ENCODE assay signal across 23 cellular contexts in the genomic region with DNA sequence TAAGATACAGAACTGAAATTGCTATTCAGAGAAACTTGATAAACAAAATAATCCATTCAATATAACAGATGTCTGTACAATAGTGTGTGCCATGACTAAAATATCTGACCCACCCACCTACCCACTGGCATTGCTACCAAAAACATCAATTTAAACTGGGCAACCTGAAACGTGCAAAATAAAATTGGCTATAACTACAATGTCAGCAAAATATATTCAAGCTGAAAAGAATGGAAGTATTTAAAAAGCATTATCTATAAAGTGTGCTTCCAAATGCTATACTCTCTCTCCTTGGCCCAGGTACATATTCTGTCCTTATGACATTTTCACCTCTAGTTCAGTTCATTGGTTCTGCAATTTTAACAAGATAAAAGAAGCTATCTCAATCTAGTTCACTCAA.
"Had no signal": no experiment of that assay in that cellular context is flagged by ENCODE, and none has a peak within 500 bp of the region (broad histone marks: within the 10 kb centered on the region; RNA-seq: fewer than 3 reads in every experiment).

No MANE protein-coding gene starts in this region.

- DNase-seq: activated CD4-positive, alpha-beta memory T cell treated with anti-CD3 and anti-CD28 coated beads, Interleukin-2, amount 10 ng/mL, durations not matched to agents 7 days and 5 days; activated CD4-positive, alpha-beta T cell treated with anti-CD3 and anti-CD28 coated beads for 1 hour; activated CD4-positive, alpha-beta T cell treated with anti-CD3 and anti-CD28 coated beads for 48 hours; activated CD4-positive, CD25-positive, alpha-beta regulatory T cell; activated gamma-delta T cell; activated naive CD4-positive, alpha-beta T cell treated with Interleukin-2 at 50 U/mL for 16 hours; activated naive CD8-positive, alpha-beta T cell treated with anti-CD3 and anti-CD28 coated beads, Interleukin-2, amount 10 ng/mL, durations not matched to agents 7 days and 5 days; activated T-cell treated with anti-CD3 and anti-CD28 coated beads, Interleukin-2, amount 50 U/mL, for 24 hours; body of pancreas; NCI-H1105; NCI-H1417 treated with DMSO at 0.1 percent for 48 hours; NCI-H2081; NCI-H345; NCI-H524 treated with DMSO at 0.1 percent for 48 hours; NCI-H748 treated with DMSO at 0.1 percent for 48 hours; NK-92 treated with Interleukin-12 subunit alpha and Interleukin-12 subunit beta, amount 100 ng/mL, for 24 hours; SHP77; T1000; WERI-Rb-1 had no signal

- H3K4me1 ChIP-seq: body of pancreas, breast epithelium, SJCRH30 had no signal

- H3K36me3 ChIP-seq: breast epithelium, SJCRH30, WERI-Rb-1 had no signal

- H3K27ac ChIP-seq: body of pancreas, breast epithelium, SJCRH30, SK-N-MC, WERI-Rb-1 had no signal

- H3K27me3 ChIP-seq: body of pancreas, breast epithelium, SJCRH30 had no signal

- ATAC-seq: body of pancreas, Panc1 had no signal

- H3K4me3 ChIP-seq: body of pancreas, breast epithelium, SJCRH30, SK-N-MC had no signal

- H3K9me3 ChIP-seq: body of pancreas, breast epithelium, SJCRH30 had no signal
